Comparison of ENCODE assay signal across 31 cellular contexts in the genomic region with DNA sequence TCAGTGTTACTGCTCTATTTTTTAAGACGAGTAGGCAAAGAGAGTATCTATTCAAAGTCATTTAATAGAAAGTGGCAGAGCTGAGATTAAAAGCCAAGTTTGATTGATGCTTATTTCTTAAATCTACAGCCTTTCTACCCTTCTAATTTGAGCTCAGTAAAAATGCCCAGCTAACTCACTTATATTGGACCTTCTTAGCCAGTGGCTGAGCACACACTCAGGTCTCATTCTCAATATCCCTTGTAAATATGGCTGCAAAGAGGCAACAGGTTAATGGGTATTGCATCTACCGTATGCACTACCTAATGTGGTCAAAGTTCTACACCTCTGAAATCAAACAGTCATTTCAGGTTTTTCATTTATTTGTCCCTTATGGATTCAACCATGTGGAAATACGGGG. TPM values are rescaled to one million over a fixed set of nuclear protein-coding genes. Genes with fewer than 3 reads are reported as not detected.
"Had no signal": no experiment of that assay in that cellular context is flagged by ENCODE, and none has a peak within 500 bp of the region (broad histone marks: within the 10 kb centered on the region; RNA-seq: fewer than 3 reads in every experiment).

No MANE protein-coding gene starts in this region.

- H3K9me3 ChIP-seq: neutrophil, ovary, psoas muscle, right lobe of liver, sigmoid colon, stomach, thoracic aorta, thyroid gland, tibial nerve, upper lobe of left lung, vagina had no signal

- H3K27ac Mint-ChIP-seq: naive thymus-derived CD8-positive, alpha-beta T cell; natural killer cell treated with Interleukin-12 subunit alpha and Interleukin-12 subunit beta and Interleukin-15 and Interleukin-18, amount 100 ng/mL, for 72 hours; nephron progenitor cell; progenitor cell of endocrine pancreas; stimulated activated effector memory CD8-positive, alpha-beta T cell treated with anti-CD3 and anti-CD28 coated beads, Interleukin-12 subunit alpha, Interleukin-12 subunit beta, amount 100 ng/mL, for 72 hours; stimulated activated naive B cell treated with anti-CD40 and anti-IgM and Interleukin-4, amounts not matched to agents 10 μg/mL and 1 μg/mL and 100 μg/mL, for 72 hours; stimulated activated naive CD8-positive, alpha-beta T cell treated with anti-CD3 and anti-CD28 coated beads, Interleukin-15, Interleukin-2, amounts not matched to agents 100 ng/mL and 50 ng/mL, for 24 hours had no signal

- H3K27ac ChIP-seq: neutrophil, ovary, parathyroid adenoma, psoas muscle, right lobe of liver, sigmoid colon, stomach, thoracic aorta, thyroid gland, tibial nerve, upper lobe of left lung, vagina had no signal

- H3K4me1 ChIP-seq: parathyroid adenoma, psoas muscle, right lobe of liver, sigmoid colon, stomach, thyroid gland, tibial nerve, upper lobe of left lung, vagina had no signal

- H3K27me3 Mint-ChIP-seq: progenitor cell of endocrine pancreas had no signal

- H3K4me3 Mint-ChIP-seq: naive thymus-derived CD8-positive, alpha-beta T cell; natural killer cell treated with Interleukin-12 subunit alpha and Interleukin-12 subunit beta and Interleukin-15 and Interleukin-18, amount 100 ng/mL, for 72 hours; nephron progenitor cell; neural crest cell; stimulated activated effector memory CD8-positive, alpha-beta T cell treated with anti-CD3 and anti-CD28 coated beads, Interleukin-12 subunit alpha, Interleukin-12 subunit beta, amount 100 ng/mL, for 72 hours; stimulated activated naive B cell treated with anti-CD40 and anti-IgM and Interleukin-4, amounts not matched to agents 10 μg/mL and 1 μg/mL and 100 μg/mL, for 72 hours; stimulated activated naive CD8-positive, alpha-beta T cell treated with anti-CD3 and anti-CD28 coated beads, Interleukin-15, Interleukin-2, amounts not matched to agents 100 ng/mL and 50 ng/mL, for 24 hours had no signal

- H3K4me1 Mint-ChIP-seq: naive thymus-derived CD8-positive, alpha-beta T cell; stimulated activated effector memory CD8-positive, alpha-beta T cell treated with anti-CD3 and anti-CD28 coated beads, Interleukin-12 subunit alpha, Interleukin-12 subunit beta, amount 100 ng/mL, for 72 hours; stimulated activated naive B cell treated with anti-CD40 and anti-IgM and Interleukin-4, amounts not matched to agents 10 μg/mL and 1 μg/mL and 100 μg/mL, for 72 hours had no signal

- H3K4me3 ChIP-seq: ovary, psoas muscle, right lobe of liver, sigmoid colon, stomach, thoracic aorta, thyroid gland, tibial nerve, upper lobe of left lung, vagina had no signal

- H2AFZ ChIP-seq: parathyroid adenoma had no signal

- H3K36me3 ChIP-seq: neutrophil, ovary, right lobe of liver, sigmoid colon, stomach, thoracic aorta, thyroid gland, tibial nerve, upper lobe of left lung, vagina had no signal

- H3K36me3 Mint-ChIP-seq: natural killer cell treated with Interleukin-12 subunit alpha and Interleukin-12 subunit beta and Interleukin-15 and Interleukin-18, amount 100 ng/mL, for 72 hours; stimulated activated effector memory CD8-positive, alpha-beta T cell treated with anti-CD3 and anti-CD28 coated beads, Interleukin-12 subunit alpha, Interleukin-12 subunit beta, amount 100 ng/mL, for 72 hours; stimulated activated naive B cell treated with anti-CD40 and anti-IgM and Interleukin-4, amounts not matched to agents 10 μg/mL and 1 μg/mL and 100 μg/mL, for 72 hours had no signal

- H3K27me3 ChIP-seq: ovary, right lobe of liver, stomach, thyroid gland, tibial nerve, upper lobe of left lung, vagina had no signal

- H3K9me3 Mint-ChIP-seq: stimulated activated naive CD8-positive, alpha-beta T cell treated with anti-CD3 and anti-CD28 coated beads, Interleukin-15, Interleukin-2, amounts not matched to agents 100 ng/mL and 50 ng/mL, for 24 hours had no signal

- DNase-seq: naive thymus-derived CD8-positive, alpha-beta T cell; nephron progenitor cell; nucleus accumbens; ovary; posterior cingulate gyrus; psoas muscle; right cardiac atrium; right lobe of liver; sigmoid colon; small intestine; stimulated activated CD4-positive, alpha-beta T cell treated with anti-CD3 and anti-CD28 coated beads, Interleukin-15, amount 100 ng/mL, for 24 hours; stimulated activated CD4-positive, alpha-beta T cell treated with anti-CD3 and anti-CD28 coated beads, Interleukin-2, amount 100 ng/mL, for 24 hours; stimulated activated CD4-positive, alpha-beta T cell treated with anti-CD3 and anti-CD28 coated beads, Interleukin-2, amount 100 ng/mL, for 48 hours; stimulated activated CD4-positive, alpha-beta T cell treated with anti-CD3 and anti-CD28 coated beads, Interleukin-4, amount 100 ng/mL, for 24 hours; stimulated activated naive B cell treated with anti-CD40 and anti-IgM and Interleukin-4, amounts not matched to agents 10 μg/mL and 1 μg/mL and 100 μg/mL, for 72 hours; stimulated activated naive CD4-positive, alpha-beta T cell treated with Interleukin-2 at 50 U/mL for 16 hours; stomach; thyroid gland; trophoblast cell; upper lobe of left lung had no signal

RNA-seq across cellular contexts. Expression of a gene that starts 6.7 kb away (rescaled TPM):
- total RNA-seq: natural killer cell treated with Interleukin-12 subunit alpha and Interleukin-12 subunit beta and Interleukin-15 and Interleukin-18, amount 100 ng/mL, for 72 hours; skeletal muscle tissue had no signal
